Comparison of ENCODE assay signal across 24 cellular contexts in genomic region chr5:165877475-165877874, GRCh38.
"Had no signal": no experiment of that assay in that cellular context is flagged by ENCODE, and none has a peak within 500 bp of the region (broad histone marks: within the 10 kb centered on the region; RNA-seq: fewer than 3 reads in every experiment).

No MANE protein-coding gene starts in this region.

- H3K4me3 ChIP-seq: coronary artery, dorsolateral prefrontal cortex had no signal

- ATAC-seq: activated T-cell treated with anti-CD3 and anti-CD28 coated beads, Interleukin-2, amount 50 U/mL, for 4 hours; activated T-helper 17 cell treated with anti-CD3 and anti-CD28 coated beads, Interleukin-2, amount 50 U/mL, for 72 hours; esophagus mucosa; T-helper 17 cell; WTC11 had no signal

- H3K36me3 ChIP-seq: brain microvascular endothelial cell had no signal

- DNase-seq: activated CD4-positive, alpha-beta memory T cell treated with anti-CD3 and anti-CD28 coated beads, Interleukin-2, amount 10 ng/mL, durations not matched to agents 7 days and 5 days; activated CD4-positive, alpha-beta T cell treated with anti-CD3 and anti-CD28 coated beads for 1 hour; activated CD4-positive, alpha-beta T cell treated with anti-CD3 and anti-CD28 coated beads for 4 hours; activated CD4-positive, alpha-beta T cell treated with anti-CD3 and anti-CD28 coated beads, Interleukin-2, amount 10 ng/mL, durations not matched to agents 7 days and 5 days; activated CD4-positive, alpha-beta T cell treated with anti-CD3 and anti-CD28 coated beads, Interleukin-2, amount 50 U/mL, for 4 hours; activated CD8-positive, alpha-beta memory T cell treated with anti-CD3 and anti-CD28 coated beads for 24 hours; activated effector memory CD4-positive, alpha-beta T cell treated with Interleukin-2 at 50 U/mL for 16 hours; activated gamma-delta T cell treated with Interleukin-2 at 50 U/mL for 16 hours; activated naive CD4-positive, alpha-beta T cell treated with anti-CD3 and anti-CD28 coated beads, Interleukin-2, amount 50 U/mL, for 16 hours; activated naive CD4-positive, alpha-beta T cell treated with Interleukin-2 at 50 U/mL for 16 hours; activated T-cell treated with anti-CD3 and anti-CD28 coated beads, Interleukin-2, amount 50 U/mL, for 4 hours; amniotic stem cell; anterior cingulate cortex; brain microvascular endothelial cell; dorsolateral prefrontal cortex; effector memory CD4-positive, alpha-beta T cell; endodermal cell; foreskin fibroblast; head of caudate nucleus; T-helper 17 cell had no signal

- H3K27ac ChIP-seq: brain microvascular endothelial cell, coronary artery, dorsolateral prefrontal cortex had no signal

- H3K27me3 ChIP-seq: brain microvascular endothelial cell, dorsolateral prefrontal cortex had no signal
